ENCODE assay signal across 15 cellular contexts in genomic region chr3:141355242-141355641, GRCh38.
"Had no signal": no experiment of that assay in that cellular context is flagged by ENCODE, and none has a peak within 500 bp of the region (broad histone marks: within the 10 kb centered on the region; RNA-seq: fewer than 3 reads in every experiment).

No MANE protein-coding gene starts in this region.

- H3K27ac ChIP-seq: esophagus squamous epithelium, gastroesophageal sphincter, ovary had no signal

- FAIRE-seq: urothelium cell line had no signal

- H3K9me3 ChIP-seq: esophagus squamous epithelium, gastroesophageal sphincter, mucosa of descending colon, ovary had no signal

- H3K4me2 ChIP-seq: smooth muscle cell had no signal

- H3K36me3 Mint-ChIP-seq: naive thymus-derived CD8-positive, alpha-beta T cell; type B pancreatic cell had no signal

- H3K36me3 ChIP-seq: esophagus squamous epithelium, gastroesophageal sphincter, ovary had no signal

- ATAC-seq: effector memory CD8-positive, alpha-beta T cell; gastroesophageal sphincter; left colon; mucosa of descending colon; naive thymus-derived CD8-positive, alpha-beta T cell had no signal

- H3K4me1 ChIP-seq: gastroesophageal sphincter had no signal

- H3K9me3 Mint-ChIP-seq: effector memory CD8-positive, alpha-beta T cell; type B pancreatic cell had no signal

- H3K27me3 ChIP-seq: gastroesophageal sphincter, ovary had no signal

- H3K4me3 ChIP-seq: esophagus squamous epithelium, gastroesophageal sphincter, mucosa of descending colon, ovary, smooth muscle cell had no signal

- H3K27ac Mint-ChIP-seq: effector memory CD8-positive, alpha-beta T cell; naive thymus-derived CD8-positive, alpha-beta T cell; type B pancreatic cell had no signal

- H3K4me1 Mint-ChIP-seq: naive thymus-derived CD8-positive, alpha-beta T cell had no signal

- DNase-seq: effector memory CD8-positive, alpha-beta T cell; esophagus squamous epithelium; foreskin fibroblast; left colon; mucosa of descending colon; naive thymus-derived CD8-positive, alpha-beta T cell; nucleus accumbens; ovary; right cardiac atrium; stimulated activated CD4-positive, alpha-beta T cell treated with anti-CD3 and anti-CD28 coated beads, Interleukin-2, amount 100 ng/mL, for 48 hours; stimulated activated naive CD4-positive, alpha-beta T cell treated with Interleukin-2 at 50 U/mL for 16 hours had no signal

- H3K4me3 Mint-ChIP-seq: effector memory CD8-positive, alpha-beta T cell; naive thymus-derived CD8-positive, alpha-beta T cell; type B pancreatic cell had no signal
